ENCODE assay signal across 2 cellular contexts in genomic region chr20:32567384-32568178, GRCh38.
A peak's percentile ranks its signal among the peaks of the same experiment; 100 is the strongest.
TF ChIP-seq lines count a peak whose summit lies in the region.

No MANE protein-coding gene starts in this region.

TF ChIP-seq in HEK293, 187 proteins besides CTCF, POLR2A, EP300 and RAD21 (continues in another document):
- TF ChIP-seq ZNF785 (tag by site-specific recombination; IDR thresholded peaks at IDR 0.05) = no peak
- TF ChIP-seq, protein P1, sequence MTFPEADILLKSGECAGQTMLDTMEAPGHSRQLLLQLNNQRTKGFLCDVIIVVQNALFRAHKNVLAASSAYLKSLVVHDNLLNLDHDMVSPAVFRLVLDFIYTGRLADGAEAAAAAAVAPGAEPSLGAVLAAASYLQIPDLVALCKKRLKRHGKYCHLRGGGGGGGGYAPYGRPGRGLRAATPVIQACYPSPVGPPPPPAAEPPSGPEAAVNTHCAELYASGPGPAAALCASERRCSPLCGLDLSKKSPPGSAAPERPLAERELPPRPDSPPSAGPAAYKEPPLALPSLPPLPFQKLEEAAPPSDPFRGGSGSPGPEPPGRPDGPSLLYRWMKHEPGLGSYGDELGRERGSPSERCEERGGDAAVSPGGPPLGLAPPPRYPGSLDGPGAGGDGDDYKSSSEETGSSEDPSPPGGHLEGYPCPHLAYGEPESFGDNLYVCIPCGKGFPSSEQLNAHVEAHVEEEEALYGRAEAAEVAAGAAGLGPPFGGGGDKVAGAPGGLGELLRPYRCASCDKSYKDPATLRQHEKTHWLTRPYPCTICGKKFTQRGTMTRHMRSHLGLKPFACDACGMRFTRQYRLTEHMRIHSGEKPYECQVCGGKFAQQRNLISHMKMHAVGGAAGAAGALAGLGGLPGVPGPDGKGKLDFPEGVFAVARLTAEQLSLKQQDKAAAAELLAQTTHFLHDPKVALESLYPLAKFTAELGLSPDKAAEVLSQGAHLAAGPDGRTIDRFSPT (tag by site-specific recombination; IDR thresholded peaks at IDR 0.05) = 0 out of 2 replicates have a peak, but pooled peaks have one; percentile 19
- TF ChIP-seq, protein P2, sequence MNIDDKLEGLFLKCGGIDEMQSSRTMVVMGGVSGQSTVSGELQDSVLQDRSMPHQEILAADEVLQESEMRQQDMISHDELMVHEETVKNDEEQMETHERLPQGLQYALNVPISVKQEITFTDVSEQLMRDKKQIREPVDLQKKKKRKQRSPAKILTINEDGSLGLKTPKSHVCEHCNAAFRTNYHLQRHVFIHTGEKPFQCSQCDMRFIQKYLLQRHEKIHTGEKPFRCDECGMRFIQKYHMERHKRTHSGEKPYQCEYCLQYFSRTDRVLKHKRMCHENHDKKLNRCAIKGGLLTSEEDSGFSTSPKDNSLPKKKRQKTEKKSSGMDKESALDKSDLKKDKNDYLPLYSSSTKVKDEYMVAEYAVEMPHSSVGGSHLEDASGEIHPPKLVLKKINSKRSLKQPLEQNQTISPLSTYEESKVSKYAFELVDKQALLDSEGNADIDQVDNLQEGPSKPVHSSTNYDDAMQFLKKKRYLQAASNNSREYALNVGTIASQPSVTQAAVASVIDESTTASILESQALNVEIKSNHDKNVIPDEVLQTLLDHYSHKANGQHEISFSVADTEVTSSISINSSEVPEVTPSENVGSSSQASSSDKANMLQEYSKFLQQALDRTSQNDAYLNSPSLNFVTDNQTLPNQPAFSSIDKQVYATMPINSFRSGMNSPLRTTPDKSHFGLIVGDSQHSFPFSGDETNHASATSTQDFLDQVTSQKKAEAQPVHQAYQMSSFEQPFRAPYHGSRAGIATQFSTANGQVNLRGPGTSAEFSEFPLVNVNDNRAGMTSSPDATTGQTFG (tag by site-specific recombination; IDR thresholded peaks at IDR 0.05; ENCODE audit: borderline replicate concordance) = no peak
- TF ChIP-seq ZNF530 (tag by site-specific recombination; IDR thresholded peaks at IDR 0.05; ENCODE audit: low read depth) = no peak
- no peak for TF ChIP-seq ZNF248 (tag by site-specific recombination; IDR thresholded peaks at IDR 0.05)
- peak; percentile 68 for TF ChIP-seq ZNF658 (tag by site-specific recombination; IDR thresholded peaks at IDR 0.05)
- peak; percentile 57 for TF ChIP-seq ZBTB17 (tag by site-specific recombination; IDR thresholded peaks at IDR 0.05)
- no peak for TF ChIP-seq ZNF169 (tag by site-specific recombination; IDR thresholded peaks at IDR 0.05)
- no peak for TF ChIP-seq GLIS1 (tag by site-specific recombination; IDR thresholded peaks at IDR 0.05)
- TF ChIP-seq ZNF473 (tag by site-specific recombination; IDR thresholded peaks at IDR 0.05) = peak; percentile 70; the same call in 1 of the 2 replicates
- TF ChIP-seq SP2 (tag by site-specific recombination; IDR thresholded peaks at IDR 0.05) = no peak
- TF ChIP-seq ZBTB20 (tag by site-specific recombination; IDR thresholded peaks at IDR 0.05) = peak; percentile 21; the same call in 1 of the 2 replicates
- TF ChIP-seq ZBTB1 (tag by site-specific recombination; IDR thresholded peaks at IDR 0.05) = no peak
- no peak for TF ChIP-seq ZNF677 (tag by site-specific recombination; IDR thresholded peaks at IDR 0.05)
- TF ChIP-seq, protein P3, sequence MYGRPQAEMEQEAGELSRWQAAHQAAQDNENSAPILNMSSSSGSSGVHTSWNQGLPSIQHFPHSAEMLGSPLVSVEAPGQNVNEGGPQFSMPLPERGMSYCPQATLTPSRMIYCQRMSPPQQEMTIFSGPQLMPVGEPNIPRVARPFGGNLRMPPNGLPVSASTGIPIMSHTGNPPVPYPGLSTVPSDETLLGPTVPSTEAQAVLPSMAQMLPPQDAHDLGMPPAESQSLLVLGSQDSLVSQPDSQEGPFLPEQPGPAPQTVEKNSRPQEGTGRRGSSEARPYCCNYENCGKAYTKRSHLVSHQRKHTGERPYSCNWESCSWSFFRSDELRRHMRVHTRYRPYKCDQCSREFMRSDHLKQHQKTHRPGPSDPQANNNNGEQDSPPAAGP (tag by site-specific recombination; IDR thresholded peaks at IDR 0.05) = no peak; the same call in 1 of the 2 replicates
- no peak for TF ChIP-seq ZNF776 (tag by site-specific recombination; IDR thresholded peaks at IDR 0.05; ENCODE audit: borderline replicate concordance)
- TF ChIP-seq ZFHX2 (tag by site-specific recombination; conservative IDR thresholded peaks at IDR 0.05) = no peak
- no peak for TF ChIP-seq ZSCAN30 (tag by site-specific recombination; IDR thresholded peaks at IDR 0.05)
- TF ChIP-seq ZNF624 (tag by site-specific recombination; IDR thresholded peaks at IDR 0.05) = no peak
- TF ChIP-seq ZNF10 (tag by site-specific recombination; IDR thresholded peaks at IDR 0.05) = no peak
- TF ChIP-seq ZNF747 (tag by site-specific recombination; IDR thresholded peaks at IDR 0.05) = 0 out of 2 replicates have a peak, but pooled peaks have one; percentile 53
- TF ChIP-seq ZNF549 (tag by site-specific recombination; IDR thresholded peaks at IDR 0.05) = no peak
- no peak for TF ChIP-seq ZNF830 (tag by site-specific recombination; IDR thresholded peaks at IDR 0.05; ENCODE audit: low read depth)
- TF ChIP-seq EGR2 (tag by site-specific recombination; IDR thresholded peaks at IDR 0.05; ENCODE audit: low read depth) = no peak
- peak; percentile 100 for TF ChIP-seq ZNF513 (tag by site-specific recombination; IDR thresholded peaks at IDR 0.05)

TF ChIP-seq in GM12878, 131 proteins besides CTCF, POLR2A, EP300 and RAD21:
- TF ChIP-seq ELK1 (IDR thresholded peaks at IDR 0.05; ENCODE audit: low read depth, low read length) (no peak), FOXK2 (IDR thresholded peaks at IDR 0.05) (peak; percentile 26; the same call in 1 of the 2 replicates), IRF5 (IDR thresholded peaks at IDR 0.05; ENCODE audit: borderline replicate concordance) (peak; percentile 50), HDGF (IDR thresholded peaks at IDR 0.05) (peak; percentile 58; the same call in 1 of the 2 replicates)
